8 cellular contexts compared by ENCODE assay signal in the genomic region with DNA sequence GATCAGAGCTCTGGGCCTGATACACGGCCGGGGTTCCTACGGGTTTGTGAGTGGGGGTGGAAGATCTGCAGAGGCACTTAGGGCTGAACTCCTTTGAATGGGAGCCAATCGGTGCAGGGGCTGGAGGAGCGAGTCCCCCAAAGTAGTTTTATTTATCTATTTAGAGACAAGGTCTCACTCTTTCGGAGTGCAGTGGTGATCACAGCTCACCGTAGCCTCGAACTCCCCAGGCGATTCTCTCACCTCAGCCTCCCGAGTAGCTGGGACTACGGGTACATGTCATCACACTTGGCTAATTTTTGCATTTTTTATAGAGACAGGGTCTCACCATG. TPM values are rescaled to one million over a fixed set of nuclear protein-coding genes. Genes with fewer than 3 reads are reported as not detected.
A peak's percentile ranks its signal among the peaks of the same experiment; 100 is the strongest.
DNase-seq lines count a peak whose midpoint lies in the region; ATAC-seq and TF ChIP-seq lines count a peak whose summit lies in the region.

No MANE protein-coding gene starts in this region.

- ATAC-seq in GM23338 = no peak
- ATAC-seq in HG02798 (IDR thresholded peaks at IDR 0.05; ENCODE audit: poor library complexity, unreplicated experiment) = no peak
- no peak for ATAC-seq in GM18519 (IDR thresholded peaks at IDR 0.05; ENCODE audit: low FRiP score, unreplicated experiment)
- no peak for ATAC-seq in GM21367 (IDR thresholded peaks at IDR 0.05; ENCODE audit: unreplicated experiment)

- no peak overlapping the region for H3K9ac ChIP-seq in endodermal cell (ENCODE audit: extremely low read depth, low read length, poor library complexity, severe bottlenecking)
- no peak overlapping the region for H3K9ac ChIP-seq in parathyroid adenoma

- peak overlapping the region; percentile 61; the same call in 1 of the 2 replicates for H3K4me2 ChIP-seq in GM23338
- peak overlapping the region; percentile 97 for H3K4me2 ChIP-seq in parathyroid adenoma (ENCODE audit: low read length)

- H3K9me2 ChIP-seq in GM23338 (ENCODE audit: insufficient read depth) = no peaks in the 10 kb centered on the region

- H2AFZ ChIP-seq in GM23338 (no peak overlapping the region), parathyroid adenoma (no peak overlapping the region)

- H3K4me1 Mint-ChIP-seq in GM23338 (peaks cover 15% of the 10 kb centered on the region), endodermal cell (peaks cover 10% of the 10 kb centered on the region)

- H3K79me2 ChIP-seq in GM23338 (replicated peaks; ENCODE audit: insufficient read depth) = no peaks in the 10 kb centered on the region
- H3K79me2 ChIP-seq in parathyroid adenoma = no peaks in the 10 kb centered on the region

- peaks cover 28% of the 10 kb centered on the region for H3F3A ChIP-seq in GM23338 (replicated peaks; ENCODE audit: low read depth)

- H3K27ac Mint-ChIP-seq in GM23338 = peak overlapping the region; percentile 93
- peak overlapping the region; percentile 100 for H3K27ac Mint-ChIP-seq in endodermal cell

- H3K4me3 ChIP-seq in GM23338 (peak overlapping the region; percentile 73; the same call in 1 of the 2 replicates), endodermal cell (ENCODE audit: low read length) (peak overlapping the region; percentile 94), parathyroid adenoma (ENCODE audit: low read depth, low read length) (no peak overlapping the region)

- H4K20me1 ChIP-seq in GM23338 (replicated peaks; ENCODE audit: insufficient read depth) = peaks cover 9% of the 10 kb centered on the region

- no peaks in the 10 kb centered on the region for H3K36me3 ChIP-seq in GM23338 (ENCODE audit: insufficient read depth)
- H3K36me3 ChIP-seq in endodermal cell (ENCODE audit: control insufficient read depth, insufficient read depth, low read length) = peaks cover 29% of the 10 kb centered on the region
- H3K36me3 ChIP-seq in parathyroid adenoma (ENCODE audit: control insufficient read depth, insufficient read depth, low read length) = no peaks in the 10 kb centered on the region

- H3K4me3 Mint-ChIP-seq in GM23338 = peak overlapping the region; percentile 92
- peak overlapping the region; percentile 80 for H3K4me3 Mint-ChIP-seq in endodermal cell

- CTCF ChIA-PET in RWPE1 (lab: Yijun Ruan, JAX) = interaction anchor here (0.7 to 0.8 kb wide), 3 partner anchors 9 to 713 kb away, joined by 3 to 5 read pairs (median 4); no protein-coding TSS in a partner anchor

- H3K27me3 ChIP-seq in GM23338 (ENCODE audit: insufficient read depth) (no peaks in the 10 kb centered on the region), endodermal cell (ENCODE audit: control insufficient read depth, insufficient read depth, low read length, poor library complexity, severe bottlenecking) (no peaks in the 10 kb centered on the region), parathyroid adenoma (ENCODE audit: control insufficient read depth, insufficient read depth, low read length) (no peaks in the 10 kb centered on the region)

- DNase-seq in GM23338 (ENCODE audit: low spot score) (no peak), RWPE1 (ENCODE audit: low spot score) (no peak), endodermal cell (no peak), Kasumi-1 (lab: John Stamatoyannopoulos, UW) (no peak)

- WGBS in endodermal cell (ENCODE audit: insufficient coverage in 1 of 2, insufficient read length in 1 of 2), 2 experiments = 61 to 78% methylated on average over 6 to 11 of the region's 11 CpGs

- peaks cover 8% of the 10 kb centered on the region for H3K9me3 ChIP-seq in endodermal cell (ENCODE audit: control insufficient read depth, low read length)
- H3K9me3 ChIP-seq in parathyroid adenoma (ENCODE audit: control insufficient read depth, low read length) = no peaks in the 10 kb centered on the region

- H3K27me3 Mint-ChIP-seq in GM23338 (ENCODE audit: insufficient read depth, low read depth, poor library complexity) (peaks cover 24% of the 10 kb centered on the region), endodermal cell (ENCODE audit: insufficient read depth) (peaks cover 7% of the 10 kb centered on the region)

- peaks cover 4% of the 10 kb centered on the region; the same call in 2 of the 3 replicates for H3K9me3 Mint-ChIP-seq in GM23338
- no peaks in the 10 kb centered on the region for H3K9me3 Mint-ChIP-seq in endodermal cell

- H3K4me1 ChIP-seq in GM23338 (ENCODE audit: insufficient read depth) = no peaks in the 10 kb centered on the region; the same call in 1 of the 2 replicates
- no peaks in the 10 kb centered on the region for H3K4me1 ChIP-seq in endodermal cell (ENCODE audit: control insufficient read depth, insufficient read depth, low read length)
- peaks cover 2% of the 10 kb centered on the region for H3K4me1 ChIP-seq in parathyroid adenoma

- H3K36me3 Mint-ChIP-seq in GM23338 (ENCODE audit: low read depth) (peaks cover 43% of the 10 kb centered on the region), endodermal cell (ENCODE audit: low read depth) (peaks cover 28% of the 10 kb centered on the region)

- POLR2A ChIA-PET in RWPE1 (lab: Yijun Ruan, JAX; ENCODE audit: low non-redundant PET) = no interaction called here

- peak in 1 of 2 experiments; percentile 6; a peak in 1 of 4 replicates for TF ChIP-seq CTCF in GM23338 (conservative IDR thresholded peaks at IDR 0.05; ENCODE audit: low read depth in 2 of 2)
- TF ChIP-seq CTCF in RWPE1 (conservative IDR thresholded peaks at IDR 0.05; ENCODE audit: low read depth) = peak; percentile 64
- TF ChIP-seq CTCF in endodermal cell (conservative IDR thresholded peaks at IDR 0.05) = peak; percentile 23
- TF ChIP-seq CTCF in parathyroid adenoma (IDR thresholded peaks at IDR 0.05) = no peak

- peak overlapping the region; percentile 78 for H3K27ac ChIP-seq in GM23338 (ENCODE audit: low read depth)
- H3K27ac ChIP-seq in RWPE1 = peak overlapping the region; percentile 95
- H3K27ac ChIP-seq in endodermal cell (ENCODE audit: low read depth, low read length) = peak overlapping the region; percentile 25
- peak overlapping the region; percentile 91 for H3K27ac ChIP-seq in parathyroid adenoma

TF ChIP-seq in GM23338, 12 proteins besides CTCF, POLR2A, EP300 and RAD21 (continues in another document):
- TF ChIP-seq, protein P1, sequence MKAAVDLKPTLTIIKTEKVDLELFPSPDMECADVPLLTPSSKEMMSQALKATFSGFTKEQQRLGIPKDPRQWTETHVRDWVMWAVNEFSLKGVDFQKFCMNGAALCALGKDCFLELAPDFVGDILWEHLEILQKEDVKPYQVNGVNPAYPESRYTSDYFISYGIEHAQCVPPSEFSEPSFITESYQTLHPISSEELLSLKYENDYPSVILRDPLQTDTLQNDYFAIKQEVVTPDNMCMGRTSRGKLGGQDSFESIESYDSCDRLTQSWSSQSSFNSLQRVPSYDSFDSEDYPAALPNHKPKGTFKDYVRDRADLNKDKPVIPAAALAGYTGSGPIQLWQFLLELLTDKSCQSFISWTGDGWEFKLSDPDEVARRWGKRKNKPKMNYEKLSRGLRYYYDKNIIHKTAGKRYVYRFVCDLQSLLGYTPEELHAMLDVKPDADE (IDR thresholded peaks at IDR 0.05) = no peak
- TF ChIP-seq JUNB (IDR thresholded peaks at IDR 0.05; ENCODE audit: unreplicated experiment) (no peak), NANOG (IDR thresholded peaks at IDR 0.05; ENCODE audit: borderline replicate concordance) (no peak)
- TF ChIP-seq, protein P2, sequence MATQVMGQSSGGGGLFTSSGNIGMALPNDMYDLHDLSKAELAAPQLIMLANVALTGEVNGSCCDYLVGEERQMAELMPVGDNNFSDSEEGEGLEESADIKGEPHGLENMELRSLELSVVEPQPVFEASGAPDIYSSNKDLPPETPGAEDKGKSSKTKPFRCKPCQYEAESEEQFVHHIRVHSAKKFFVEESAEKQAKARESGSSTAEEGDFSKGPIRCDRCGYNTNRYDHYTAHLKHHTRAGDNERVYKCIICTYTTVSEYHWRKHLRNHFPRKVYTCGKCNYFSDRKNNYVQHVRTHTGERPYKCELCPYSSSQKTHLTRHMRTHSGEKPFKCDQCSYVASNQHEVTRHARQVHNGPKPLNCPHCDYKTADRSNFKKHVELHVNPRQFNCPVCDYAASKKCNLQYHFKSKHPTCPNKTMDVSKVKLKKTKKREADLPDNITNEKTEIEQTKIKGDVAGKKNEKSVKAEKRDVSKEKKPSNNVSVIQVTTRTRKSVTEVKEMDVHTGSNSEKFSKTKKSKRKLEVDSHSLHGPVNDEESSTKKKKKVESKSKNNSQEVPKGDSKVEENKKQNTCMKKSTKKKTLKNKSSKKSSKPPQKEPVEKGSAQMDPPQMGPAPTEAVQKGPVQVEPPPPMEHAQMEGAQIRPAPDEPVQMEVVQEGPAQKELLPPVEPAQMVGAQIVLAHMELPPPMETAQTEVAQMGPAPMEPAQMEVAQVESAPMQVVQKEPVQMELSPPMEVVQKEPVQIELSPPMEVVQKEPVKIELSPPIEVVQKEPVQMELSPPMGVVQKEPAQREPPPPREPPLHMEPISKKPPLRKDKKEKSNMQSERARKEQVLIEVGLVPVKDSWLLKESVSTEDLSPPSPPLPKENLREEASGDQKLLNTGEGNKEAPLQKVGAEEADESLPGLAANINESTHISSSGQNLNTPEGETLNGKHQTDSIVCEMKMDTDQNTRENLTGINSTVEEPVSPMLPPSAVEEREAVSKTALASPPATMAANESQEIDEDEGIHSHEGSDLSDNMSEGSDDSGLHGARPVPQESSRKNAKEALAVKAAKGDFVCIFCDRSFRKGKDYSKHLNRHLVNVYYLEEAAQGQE (IDR thresholded peaks at IDR 0.05; ENCODE audit: unreplicated experiment) = no peak

RNA-seq across cellular contexts. Expression of a gene that starts 1.6 kb away (rescaled TPM):
- total RNA-seq in GM23338 (2014; rRNA removed; shearing (Covaris generic)) = 29.2 and 33.3 TPM in 2 replicates
- polyA plus RNA-seq in GM23338 (2016; fragmentation: Nextera tagmentation; extraction: Ambion mirVana) = 7.5 and 8.3 TPM in 2 replicates
- total RNA-seq in endodermal cell = 10 to 100 TPM; 20.7 to 30.1 TPM
- polyA plus RNA-seq in endodermal cell (2013, experiment 1 of 2) = 24.4 TPM
- polyA plus RNA-seq in endodermal cell (2013, experiment 2 of 2) = 22.9 TPM

RNA-seq across cellular contexts. Expression of a gene that starts 21.4 kb away (rescaled TPM):
- 43.1 and 45.1 TPM in 2 replicates for total RNA-seq in GM23338 (2014; rRNA removed; shearing (Covaris generic))
- 14.8 and 15.1 TPM in 2 replicates for polyA plus RNA-seq in GM23338 (2016; fragmentation: Nextera tagmentation; extraction: Ambion mirVana)
- total RNA-seq in endodermal cell = 10 to 100 TPM; 30.9 to 32.5 TPM
- polyA plus RNA-seq in endodermal cell (2013, experiment 1 of 2) = 30.2 TPM
- 26.9 TPM for polyA plus RNA-seq in endodermal cell (2013, experiment 2 of 2)

RNA-seq across cellular contexts. Expression of a gene that starts 29.0 kb away (rescaled TPM):
- total RNA-seq in GM23338 (2014; rRNA removed; shearing (Covaris generic)) = 79.3 and 96.4 TPM in 2 replicates
- polyA plus RNA-seq in GM23338 (2016; fragmentation: Nextera tagmentation; extraction: Ambion mirVana) = 29.4 and 34.3 TPM in 2 replicates
- total RNA-seq in endodermal cell = 10 to 100 TPM; 65.1 to 75.6 TPM
- 45.7 TPM for polyA plus RNA-seq in endodermal cell (2013, experiment 1 of 2)
- 41.3 TPM for polyA plus RNA-seq in endodermal cell (2013, experiment 2 of 2)

RNA-seq across cellular contexts. Expression of a gene that starts 42.7 kb away (rescaled TPM):
- not detected in 2 replicates for total RNA-seq in GM23338 (2014; rRNA removed; shearing (Covaris generic))
- not detected in 2 replicates for polyA plus RNA-seq in GM23338 (2016; fragmentation: Nextera tagmentation; extraction: Ambion mirVana)
- under 1 TPM in 1 of 2 donors, not detected in 1; 0.57 TPM for total RNA-seq in endodermal cell
- polyA plus RNA-seq in endodermal cell (2013, experiment 1 of 2) = 0.39 TPM
- not detected for polyA plus RNA-seq in endodermal cell (2013, experiment 2 of 2)

RNA-seq across cellular contexts. Expression of a gene that starts 52.7 kb away (rescaled TPM):
- 94.1 and 97.0 TPM in 2 replicates for total RNA-seq in GM23338 (2014; rRNA removed; shearing (Covaris generic))
- 85.3 and 97.4 TPM in 2 replicates for polyA plus RNA-seq in GM23338 (2016; fragmentation: Nextera tagmentation; extraction: Ambion mirVana)
- total RNA-seq in endodermal cell = 100 to 1,000 TPM; 104 to 127 TPM
- polyA plus RNA-seq in endodermal cell (2013, experiment 1 of 2) = 219 TPM
- 181 TPM for polyA plus RNA-seq in endodermal cell (2013, experiment 2 of 2)

Comparison
In these comparisons a context has a peak if more than half of its experiments do, and no peak if none do; other contexts are left out.
1. H3K27ac ChIP-seq: peak in every context shown above with its lines; median percentile 95 in RWPE1; 91 in parathyroid adenoma; 78 in GM23338; 25 in endodermal cell.